ENCODE assay signal across 11 cellular contexts in the genomic region with DNA sequence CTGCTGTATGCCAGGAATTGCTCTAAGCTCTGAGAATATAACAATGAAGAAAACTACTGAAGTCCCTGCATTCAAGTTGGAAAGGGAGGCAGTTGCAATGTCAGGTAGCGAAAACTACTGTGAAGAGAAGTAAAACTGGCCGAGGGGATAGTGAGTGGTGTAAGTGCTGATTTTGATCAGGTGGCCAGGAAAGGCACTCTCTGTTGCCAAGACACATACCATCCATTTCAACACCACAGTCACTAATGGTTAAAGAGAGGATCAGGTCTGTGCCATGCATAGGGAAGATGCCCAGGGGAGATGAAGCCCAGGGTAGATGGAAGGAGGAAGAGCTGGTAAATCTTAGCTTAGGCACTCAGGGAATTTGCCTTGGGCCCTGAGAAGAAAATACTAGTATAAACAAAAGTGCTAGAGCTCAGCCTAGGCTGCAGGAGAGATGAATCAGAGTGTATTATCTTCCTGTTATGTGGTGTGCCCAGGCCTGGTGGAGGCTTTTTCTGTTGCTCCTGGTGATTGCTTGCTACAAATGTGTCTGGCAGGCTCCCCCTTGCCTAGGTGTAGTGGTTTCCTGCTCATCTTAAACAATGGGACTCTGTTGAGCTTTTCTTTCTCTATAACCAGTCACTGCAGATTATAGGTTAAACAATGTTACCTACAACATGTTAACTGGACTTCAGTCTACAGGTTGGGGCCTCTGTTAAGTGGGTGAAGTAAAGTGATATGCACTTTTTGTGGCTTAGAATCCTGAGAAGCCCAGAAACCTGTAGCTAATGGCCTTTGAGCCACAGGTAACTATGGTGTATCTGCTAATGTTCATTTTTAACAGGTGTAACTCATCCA.
DNase-seq lines count a peak whose midpoint lies in the region; ATAC-seq, FAIRE-seq and TF ChIP-seq lines count a peak whose summit lies in the region.
"Had no signal": no experiment of that assay in that cellular context is flagged by ENCODE, and none has a peak within 500 bp of the region (broad histone marks: within the 10 kb centered on the region; RNA-seq: fewer than 3 reads in every experiment).

No MANE protein-coding gene starts in this region.

- DNase-seq in activated CD8-positive, alpha-beta memory T cell treated with anti-CD3 and anti-CD28 coated beads, Interleukin-2, amount 10 ng/mL, durations not matched to agents 7 days and 5 days = peak; percentile 62
- no peak for DNase-seq in activated CD8-positive, alpha-beta memory T cell treated with anti-CD3 and anti-CD28 coated beads, Interleukin-2, amount 50 U/mL, for 48 hours
- peak; percentile 75 for DNase-seq in RPMI7951 (ENCODE audit: low read depth)
- peak; percentile 62 for DNase-seq in endothelial cell of umbilical vein (ENCODE audit: low read depth, low spot score)
- DNase-seq in smooth muscle cell (lab: John Stamatoyannopoulos, UW; ENCODE audit: unreplicated experiment) = no peak
- no peak for DNase-seq in ACHN
- DNase-seq in spleen = no peak
- DNase-seq: NCI-H446 treated with DMSO at 0.1 percent for 48 hours, pancreas had no signal

- no peak overlapping the region for H3K4me3 Mint-ChIP-seq in activated CD8-positive, alpha-beta memory T cell treated with anti-CD3 and anti-CD28 coated beads, Interleukin-2, amount 10 ng/mL, durations not matched to agents 7 days and 5 days

- TF ChIP-seq POLR2A in endothelial cell of umbilical vein (IDR thresholded peaks at IDR 0.05; ENCODE audit: low read depth, low read length) (no peak), spleen (IDR thresholded peaks at IDR 0.05) (no peak)

- H3K27me3 ChIP-seq in endothelial cell of umbilical vein (ENCODE audit: control insufficient read depth in 2 of 2, insufficient read depth in 2 of 2, low read length in 2 of 2) = no peaks in the 10 kb centered on the region
- no peaks in the 10 kb centered on the region for H3K27me3 ChIP-seq in smooth muscle cell (ENCODE audit: low read depth)
- H3K27me3 ChIP-seq in spleen (replicated peaks in 1 of 7) = no peaks in the 10 kb centered on the region
- H3K27me3 ChIP-seq: pancreas had no signal

- peaks cover 18% of the 10 kb centered on the region for H3F3A ChIP-seq in smooth muscle cell (ENCODE audit: low read depth)

- H3K36me3 ChIP-seq in endothelial cell of umbilical vein (ENCODE audit: control insufficient read depth in 2 of 2, extremely low read depth in 1 of 2, insufficient read depth in 2 of 2, low read length in 2 of 2) (no peaks in the 10 kb centered on the region), smooth muscle cell (ENCODE audit: low read depth) (no peaks in the 10 kb centered on the region), spleen (peaks cover 0 to 28% (median 1%) of the 10 kb centered on the region in 6 donors)
- H3K36me3 ChIP-seq: pancreas had no signal

- H3K4me1 Mint-ChIP-seq in activated CD8-positive, alpha-beta memory T cell treated with anti-CD3 and anti-CD28 coated beads, Interleukin-2, amount 10 ng/mL, durations not matched to agents 7 days and 5 days = peaks cover 48% of the 10 kb centered on the region

- POLR2A ChIA-PET in endothelial cell of umbilical vein (lab: Charles Lee) = interaction anchor here (0.7 to 1.2 kb wide), 3 partner anchors 9 to 194 kb away, joined by 3 read pairs; no protein-coding TSS in a partner anchor

- H3K9me3 Mint-ChIP-seq in activated CD8-positive, alpha-beta memory T cell treated with anti-CD3 and anti-CD28 coated beads, Interleukin-2, amount 10 ng/mL, durations not matched to agents 7 days and 5 days (ENCODE audit: low read depth) = no peaks in the 10 kb centered on the region

- H3K36me3 Mint-ChIP-seq in activated CD8-positive, alpha-beta memory T cell treated with anti-CD3 and anti-CD28 coated beads, Interleukin-2, amount 10 ng/mL, durations not matched to agents 7 days and 5 days = peaks cover 7% of the 10 kb centered on the region

- H3K27ac ChIP-seq in endothelial cell of umbilical vein (ENCODE audit: insufficient read depth, low read depth, low read length) (no peak overlapping the region), smooth muscle cell (ENCODE audit: low read depth) (peak overlapping the region; percentile 58), spleen (no peak overlapping the region)
- H3K27ac ChIP-seq: pancreas had no signal

- H3K4me2 ChIP-seq in endothelial cell of umbilical vein (ENCODE audit: insufficient read depth, low read length) = no peak overlapping the region
- peak overlapping the region; percentile 50 for H3K4me2 ChIP-seq in smooth muscle cell

- H3K9me1 ChIP-seq in endothelial cell of umbilical vein (replicated peaks; ENCODE audit: control insufficient read depth, extremely low read depth, insufficient read depth, low read length) = no peaks in the 10 kb centered on the region

- H3K79me2 ChIP-seq in endothelial cell of umbilical vein (ENCODE audit: control insufficient read depth, insufficient read depth, low read length) (peaks cover 26% of the 10 kb centered on the region), smooth muscle cell (ENCODE audit: low read depth) (peaks cover 23% of the 10 kb centered on the region)

- dilution Hi-C loops in endothelial cell of umbilical vein (cut with MboI; ENCODE audit: extremely low pct_ligation_motif_present, low sequenced_read_pairs) = no loop called here

- H2AFZ ChIP-seq in endothelial cell of umbilical vein (ENCODE audit: low read depth, low read length) (no peak overlapping the region), smooth muscle cell (ENCODE audit: low read depth) (no peak overlapping the region)

- H3K9me3 ChIP-seq in endothelial cell of umbilical vein (replicated peaks; ENCODE audit: control insufficient read depth, insufficient read depth, low read length) = no peaks in the 10 kb centered on the region
- H3K9me3 ChIP-seq in smooth muscle cell (replicated peaks; ENCODE audit: low read depth) = no peaks in the 10 kb centered on the region
- H3K9me3 ChIP-seq in spleen = no peaks in the 10 kb centered on the region
- H3K9me3 ChIP-seq: pancreas had no signal

- CTCF ChIA-PET in activated CD8-positive, alpha-beta memory T cell treated with anti-CD3 and anti-CD28 coated beads, Interleukin-2, amount 10 ng/mL, durations not matched to agents 7 days and 5 days (lab: Charles Lee) = interaction anchor here (1.2 to 1.7 kb wide), 4 partner anchors 9 to 304 kb away, joined by 3 to 4 read pairs (median 3); no protein-coding TSS in a partner anchor
- CTCF ChIA-PET in endothelial cell of umbilical vein (lab: Charles Lee) = interaction anchor here (0.5 to 1.2 kb wide), 9 partner anchors 8 to 304 kb away, joined by 3 to 9 read pairs (median 3); no protein-coding TSS in a partner anchor

- WGBS in smooth muscle cell (ENCODE audit: low lambda C conversion rate) = 72% methylated on average over 2 of the region's 2 CpGs
- WGBS in spleen, 5 donors = 82 to 91% (median 89%) methylated on average over 2 of the region's 2 CpGs

- TF ChIP-seq CTCF in endothelial cell of umbilical vein (IDR thresholded peaks at IDR 0.05; ENCODE audit: extremely low read depth in 1 of 2, insufficient read depth in 1 of 2, low read depth in 1 of 2, low read length in 2 of 2) (no peak), smooth muscle cell (IDR thresholded peaks at IDR 0.05; ENCODE audit: borderline replicate concordance, insufficient read depth, poor library complexity, severe bottlenecking) (no peak), spleen (IDR thresholded peaks at IDR 0.05 in 8 of 11, conservative IDR thresholded peaks at IDR 0.05 in 3 of 11) (no peak)

- H4K20me1 ChIP-seq in endothelial cell of umbilical vein (replicated peaks; ENCODE audit: control insufficient read depth, extremely low read depth, insufficient read depth, low read length) (no peaks in the 10 kb centered on the region), smooth muscle cell (ENCODE audit: low read depth) (peaks cover 100% of the 10 kb centered on the region)

- intact Hi-C loops in endothelial cell of umbilical vein (cut with micrococcal nuclease) = no loop called here
- intact Hi-C loops in spleen (cut with DNase I; ENCODE audit: low total_unique reads) = no loop called here

- in situ Hi-C loops in ACHN (cut with HindIII; ENCODE audit: low pct_ligation_motif_present, low pct_unique_long_range_greater_than_20kb, low sequenced_read_pairs) = no loop called here

- no TSS peak for BruUV-seq in endothelial cell of umbilical vein (replicated peaks; lab: Mats Ljungman, UMichigan)

- peak; percentile 89 for ATAC-seq in activated CD8-positive, alpha-beta memory T cell treated with anti-CD3 and anti-CD28 coated beads, Interleukin-2, amount 10 ng/mL, durations not matched to agents 7 days and 5 days
- ATAC-seq in HG02798 (IDR thresholded peaks at IDR 0.05; ENCODE audit: poor library complexity, unreplicated experiment) = no peak

- H3K4me3 ChIP-seq in endothelial cell of umbilical vein (replicated peaks in 1 of 3; ENCODE audit: insufficient read depth in 1 of 3, low read depth in 1 of 3, low read length in 3 of 3) (no peak overlapping the region), smooth muscle cell (no peak overlapping the region), spleen (no peak overlapping the region)
- H3K4me3 ChIP-seq: pancreas had no signal

- H3K9ac ChIP-seq in endothelial cell of umbilical vein (replicated peaks; ENCODE audit: extremely low read depth, insufficient read depth, low read length) (no peak overlapping the region), smooth muscle cell (ENCODE audit: low read depth) (peak overlapping the region; percentile 7)

- no peaks in the 10 kb centered on the region for H3K27me3 Mint-ChIP-seq in activated CD8-positive, alpha-beta memory T cell treated with anti-CD3 and anti-CD28 coated beads, Interleukin-2, amount 10 ng/mL, durations not matched to agents 7 days and 5 days

- FAIRE-seq in endothelial cell of umbilical vein (lab: Jason Lieb, UNC) = peak; percentile 77
- FAIRE-seq: endometrium, pancreas had no signal

- peak overlapping the region; percentile 17 for H3K27ac Mint-ChIP-seq in activated CD8-positive, alpha-beta memory T cell treated with anti-CD3 and anti-CD28 coated beads, Interleukin-2, amount 10 ng/mL, durations not matched to agents 7 days and 5 days

- H3K4me1 ChIP-seq in endothelial cell of umbilical vein (ENCODE audit: control insufficient read depth, extremely low read depth, insufficient read depth, low read length) (peaks cover 23% of the 10 kb centered on the region), smooth muscle cell (ENCODE audit: low read depth) (peaks cover 37% of the 10 kb centered on the region), spleen (peaks cover 15 to 49% (median 32%) of the 10 kb centered on the region in 6 donors)

TF ChIP-seq in endothelial cell of umbilical vein, 7 proteins besides CTCF, POLR2A, EP300 and RAD21:
- no peak for TF ChIP-seq FOS (IDR thresholded peaks at IDR 0.05; ENCODE audit: borderline replicate concordance, insufficient read depth, low read length)

Comparison
In these comparisons a context has a peak if more than half of its experiments do, and no peak if none do; other contexts are left out.
1. DNase-seq: peak in activated CD8-positive, alpha-beta memory T cell treated with anti-CD3 and anti-CD28 coated beads, Interleukin-2, amount 10 ng/mL, durations not matched to agents 7 days and 5 days (single experiment), RPMI7951 (single experiment) and endothelial cell of umbilical vein (single experiment); none in activated CD8-positive, alpha-beta memory T cell treated with anti-CD3 and anti-CD28 coated beads, Interleukin-2, amount 50 U/mL, for 48 hours (single experiment), smooth muscle cell (single experiment), ACHN (single experiment) and spleen (single experiment).